8 cellular contexts compared by ENCODE assay signal in the genomic region with DNA sequence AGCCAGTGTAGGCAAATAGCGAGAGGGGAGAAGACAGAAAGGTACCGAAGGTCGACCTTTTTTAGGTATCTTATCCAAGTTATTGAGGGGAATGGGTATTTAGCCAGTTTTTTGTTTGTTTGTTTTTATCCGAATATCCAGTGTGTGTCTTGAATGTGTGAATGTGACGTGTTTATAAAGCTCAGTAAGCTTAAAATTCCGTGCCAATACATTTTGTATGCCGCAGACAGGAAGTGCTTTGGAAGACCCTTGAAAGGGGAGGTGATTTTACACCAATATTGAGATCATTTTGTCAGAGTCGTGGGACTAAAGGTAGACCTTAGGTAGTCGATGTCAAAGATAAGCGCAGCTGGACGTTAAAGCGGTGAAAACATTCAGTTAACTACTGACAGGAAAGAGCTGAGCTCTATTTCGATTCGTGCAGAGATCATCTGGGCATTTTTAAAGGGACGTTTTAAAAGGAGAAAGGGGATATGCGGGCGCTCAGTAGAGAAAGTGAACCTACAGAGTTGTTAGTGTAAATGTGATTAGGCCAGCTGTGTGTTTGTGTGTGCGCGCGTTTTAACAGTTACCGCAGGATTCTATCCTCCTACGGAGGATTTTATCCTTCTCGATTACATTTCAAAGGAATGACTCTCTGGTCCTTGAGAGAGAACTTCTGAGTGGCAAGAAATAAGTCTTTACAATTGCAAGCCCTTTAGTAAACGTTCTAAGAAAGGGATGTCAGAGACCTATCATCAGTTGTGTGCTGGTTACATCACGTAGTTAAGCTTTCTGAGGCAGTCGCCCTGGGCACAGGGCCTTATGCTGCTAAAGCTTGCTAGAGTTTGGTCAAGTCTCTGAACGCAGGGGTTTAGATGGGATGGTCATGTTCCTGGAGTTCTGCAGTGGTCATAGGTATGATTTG. TPM values are rescaled to one million over a fixed set of nuclear protein-coding genes. Genes with fewer than 3 reads are reported as not detected.
DNase-seq lines count a peak whose midpoint lies in the region; TF ChIP-seq lines count a peak whose summit lies in the region.

No MANE protein-coding gene starts in this region.

- CTCF ChIA-PET in SK-N-SH (lab: Yijun Ruan, JAX), result interaction anchor here (0.9 to 1.6 kb wide), 3 partner anchors 26 to 172 kb away, joined by 3 to 6 read pairs (median 3); no protein-coding TSS in a partner anchor

- no peak for TF ChIP-seq EP300 in SK-N-SH (IDR thresholded peaks at IDR 0.05; ENCODE audit: borderline replicate concordance in 1 of 2, low read depth in 1 of 2, low read length in 1 of 2)

- H2AFZ ChIP-seq in SK-N-SH (ENCODE audit: low read depth), result peak overlapping the region; percentile 94

- H3K9me2 ChIP-seq in SK-N-SH, result no peaks in the 10 kb centered on the region

- H3K27ac ChIP-seq in HL-60 (replicated peaks), result peak overlapping the region; percentile 91
- H3K27ac ChIP-seq in SK-N-SH (ENCODE audit: low read depth in 2 of 2, low read length in 1 of 2), result peak overlapping the region; percentile 91 to 95
- peak overlapping the region; percentile 79 to 81 for H3K27ac ChIP-seq in prostate gland

- H3K27me3 ChIP-seq in HL-60 (ENCODE audit: insufficient read depth, poor library complexity, severe bottlenecking), result no peaks in the 10 kb centered on the region
- no peaks in the 10 kb centered on the region for H3K27me3 ChIP-seq in SK-N-SH (ENCODE audit: insufficient read depth)
- no peaks in the 10 kb centered on the region for H3K27me3 ChIP-seq in prostate gland (replicated peaks; ENCODE audit: insufficient read depth)

- peak overlapping the region; percentile 85 for H3K4me2 ChIP-seq in SK-N-SH

- peaks cover 8% of the 10 kb centered on the region for H3F3A ChIP-seq in SK-N-SH (replicated peaks; ENCODE audit: insufficient read depth)

- WGBS in SK-N-SH (ENCODE audit: low lambda C conversion rate), result 2% methylated on average over 27 of the region's 27 CpGs
- 7% methylated on average over 27 of the region's 27 CpGs for WGBS in prostate gland

- peaks cover 10 to 24% of the 10 kb centered on the region in 2 experiments; a peak in 3 of 4 replicates for H3K4me1 ChIP-seq in SK-N-SH (ENCODE audit: control insufficient read depth in 1 of 2, insufficient read depth in 2 of 2, low read depth in 1 of 2, low read length in 1 of 2)
- peaks cover 6% of the 10 kb centered on the region for H3K4me1 ChIP-seq in prostate gland (replicated peaks)

- TF ChIP-seq CTCF in HL-60 (IDR thresholded peaks at IDR 0.05; ENCODE audit: insufficient read depth, low read length) (no peak), SK-N-SH (IDR thresholded peaks at IDR 0.05) (no peak), foreskin fibroblast (IDR thresholded peaks at IDR 0.05; ENCODE audit: low read depth, low read length) (no peak), prostate gland (IDR thresholded peaks at IDR 0.05) (no peak)

- POLR2A ChIA-PET in SK-N-SH (lab: Yijun Ruan, JAX), result interaction anchor here (0.8 to 1.2 kb wide), 2 partner anchors 39 to 45 kb away, joined by 3 read pairs; no protein-coding TSS in a partner anchor

- intact Hi-C loops in prostate gland (cut with DNase I), result loop anchor here (2.0 kb wide), 1 partner anchor 115 kb away; a partner anchor contains a TSS

- TF ChIP-seq RAD21 in SK-N-SH (IDR thresholded peaks at IDR 0.05; ENCODE audit: low read length), result no peak

- H4K20me1 ChIP-seq in SK-N-SH (ENCODE audit: insufficient read depth), result peaks cover 3% of the 10 kb centered on the region; the same call in 1 of the 2 replicates

- H3K36me3 ChIP-seq in SK-N-SH (replicated peaks in 1 of 2; ENCODE audit: control insufficient read depth in 1 of 2, insufficient read depth in 2 of 2, low read length in 1 of 2) (peaks cover 0 to 6% of the 10 kb centered on the region in 2 experiments), prostate gland (no peaks in the 10 kb centered on the region)

- H3K4me3 ChIP-seq in HL-60 (replicated peaks; ENCODE audit: insufficient read depth, low read length) (peak overlapping the region; percentile 65), SK-N-SH (ENCODE audit: low read depth in 2 of 2, low read length in 1 of 2) (peak overlapping the region; percentile 90 to 92), foreskin fibroblast (ENCODE audit: low read depth in 1 of 2, low read length in 2 of 2) (peak overlapping the region; percentile 82 to 98), prostate gland (peak overlapping the region; percentile 49 to 60)

- H3K79me2 ChIP-seq in SK-N-SH (ENCODE audit: insufficient read depth), result peaks cover 74% of the 10 kb centered on the region

- peak; percentile 41 for DNase-seq in ELR (ENCODE audit: low read depth)
- DNase-seq in HL-60 (ENCODE audit: low read depth in 1 of 2, low spot score in 1 of 2), result no peak
- peak; percentile 30 for DNase-seq in SK-N-SH
- DNase-seq in foreskin fibroblast, result peak in 1 of 2 donors; percentile 54
- DNase-seq in prostate gland (ENCODE audit: low spot score), result no peak
- DNase-seq in GDM1 (lab: John Stamatoyannopoulos, UW), result no peak
- DNase-seq in activated CD4-positive, alpha-beta T cell treated with anti-CD3 and anti-CD28 coated beads, Interleukin-2, amount 50 U/mL, for 1 hour, result no peak
- no peak for DNase-seq in HuH-7 (ENCODE audit: low spot score)

- TF ChIP-seq POLR2A in prostate gland (IDR thresholded peaks at IDR 0.05), result peak; percentile 9

- peak overlapping the region; percentile 93 for H3K9ac ChIP-seq in SK-N-SH

- no peaks in the 10 kb centered on the region for H3K9me3 ChIP-seq in SK-N-SH
- H3K9me3 ChIP-seq in prostate gland, result no peaks in the 10 kb centered on the region

TF ChIP-seq in SK-N-SH, 30 proteins besides CTCF, POLR2A, EP300 and RAD21:
- no peak for TF ChIP-seq ELF1 (IDR thresholded peaks at IDR 0.05)
- TF ChIP-seq, protein P1, sequence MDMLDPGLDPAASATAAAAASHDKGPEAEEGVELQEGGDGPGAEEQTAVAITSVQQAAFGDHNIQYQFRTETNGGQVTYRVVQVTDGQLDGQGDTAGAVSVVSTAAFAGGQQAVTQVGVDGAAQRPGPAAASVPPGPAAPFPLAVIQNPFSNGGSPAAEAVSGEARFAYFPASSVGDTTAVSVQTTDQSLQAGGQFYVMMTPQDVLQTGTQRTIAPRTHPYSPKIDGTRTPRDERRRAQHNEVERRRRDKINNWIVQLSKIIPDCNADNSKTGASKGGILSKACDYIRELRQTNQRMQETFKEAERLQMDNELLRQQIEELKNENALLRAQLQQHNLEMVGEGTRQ (IDR thresholded peaks at IDR 0.05; ENCODE audit: borderline replicate concordance, low read depth, low read length), result no peak
- TF ChIP-seq, protein P2, sequence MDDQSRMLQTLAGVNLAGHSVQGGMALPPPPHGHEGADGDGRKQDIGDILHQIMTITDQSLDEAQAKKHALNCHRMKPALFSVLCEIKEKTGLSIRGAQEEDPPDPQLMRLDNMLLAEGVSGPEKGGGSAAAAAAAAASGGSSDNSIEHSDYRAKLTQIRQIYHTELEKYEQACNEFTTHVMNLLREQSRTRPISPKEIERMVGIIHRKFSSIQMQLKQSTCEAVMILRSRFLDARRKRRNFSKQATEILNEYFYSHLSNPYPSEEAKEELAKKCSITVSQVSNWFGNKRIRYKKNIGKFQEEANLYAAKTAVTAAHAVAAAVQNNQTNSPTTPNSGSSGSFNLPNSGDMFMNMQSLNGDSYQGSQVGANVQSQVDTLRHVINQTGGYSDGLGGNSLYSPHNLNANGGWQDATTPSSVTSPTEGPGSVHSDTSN (IDR thresholded peaks at IDR 0.05), result no peak
- no peak for TF ChIP-seq YY1 (IDR thresholded peaks at IDR 0.05; ENCODE audit: low read depth)
- no peak for TF ChIP-seq NRF1 (IDR thresholded peaks at IDR 0.05; ENCODE audit: low read depth, low read length)
- no peak for TF ChIP-seq POLR2AphosphoS5 (IDR thresholded peaks at IDR 0.05; ENCODE audit: low read depth, low read length)
- TF ChIP-seq, protein P3, sequence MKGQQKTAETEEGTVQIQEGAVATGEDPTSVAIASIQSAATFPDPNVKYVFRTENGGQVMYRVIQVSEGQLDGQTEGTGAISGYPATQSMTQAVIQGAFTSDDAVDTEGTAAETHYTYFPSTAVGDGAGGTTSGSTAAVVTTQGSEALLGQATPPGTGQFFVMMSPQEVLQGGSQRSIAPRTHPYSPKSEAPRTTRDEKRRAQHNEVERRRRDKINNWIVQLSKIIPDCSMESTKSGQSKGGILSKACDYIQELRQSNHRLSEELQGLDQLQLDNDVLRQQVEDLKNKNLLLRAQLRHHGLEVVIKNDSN (IDR thresholded peaks at IDR 0.05; ENCODE audit: borderline replicate concordance, low read depth), result no peak
- no peak for TF ChIP-seq SMC3 (IDR thresholded peaks at IDR 0.05; ENCODE audit: low read depth, low read length)
- TF ChIP-seq FOXJ3 (CRISPR knock-in tag; IDR thresholded peaks at IDR 0.05), result no peak
- no peak for TF ChIP-seq EZH2phosphoT487 (IDR thresholded peaks at IDR 0.05; ENCODE audit: borderline replicate concordance, low read depth)
- no peak for TF ChIP-seq CHD2 (IDR thresholded peaks at IDR 0.05; ENCODE audit: low read length, partially characterized antibody)
- no peak for TF ChIP-seq NFIC (IDR thresholded peaks at IDR 0.05; ENCODE audit: borderline replicate concordance)
- TF ChIP-seq JUND (IDR thresholded peaks at IDR 0.05), result no peak

RNA-seq across cellular contexts. Expression of a gene that starts 0.6 kb away (rescaled TPM):
- 23.3 and 36.1 TPM in 2 replicates for polyA plus RNA-seq in SK-N-SH (2012; rRNA removed)
- polyA plus RNA-seq in SK-N-SH (2012; cell fraction: cytosol; rRNA removed), result 48.9 and 55.9 TPM in 2 replicates
- 6.4 and 18.1 TPM in 2 replicates for polyA plus RNA-seq in SK-N-SH (2012; cell fraction: nucleus; rRNA removed)
- total RNA-seq in prostate gland, result 10 to 100 TPM; 26.0 to 58.7 TPM

Comparison
In these comparisons a context has a peak if more than half of its experiments do, and no peak if none do; other contexts are left out.
1. DNase-seq: peak in ELR (single experiment) and SK-N-SH (single experiment); none in HL-60 (0 of 2), prostate gland (single experiment), GDM1 (single experiment), activated CD4-positive, alpha-beta T cell treated with anti-CD3 and anti-CD28 coated beads, Interleukin-2, amount 50 U/mL, for 1 hour (single experiment) and HuH-7 (single experiment).
2. Peak in every context shown above with its lines, with median percentiles within 50 percentile points of each other: H3K27ac ChIP-seq and H3K4me3 ChIP-seq.